ENCODE assay signal across 22 cellular contexts in genomic region chr11:113083571-113083970, GRCh38.
A peak's percentile ranks its signal among the peaks of the same experiment; 100 is the strongest.
DNase-seq lines count a peak whose midpoint lies in the region; ATAC-seq and TF ChIP-seq lines count a peak whose summit lies in the region.
"Had no signal": no experiment of that assay in that cellular context is flagged by ENCODE, and none has a peak within 500 bp of the region (broad histone marks: within the 10 kb centered on the region; RNA-seq: fewer than 3 reads in every experiment).

No MANE protein-coding gene starts in this region.

- intact Hi-C loops in esophagus muscularis mucosa (cut with DNase I), result no loop called here
- intact Hi-C loops in activated T-helper 1 cell treated with anti-CD3 and anti-CD28 coated beads, Interleukin-12 subunit alpha, Interleukin-12 subunit beta, Interleukin-2, Interleukin-4 antibody, amounts not matched to agents 30 ng/mL and 10 ng/mL and 1 ng/mL, durations not matched to agents 14 hours and 24 hours and 36 hours (cut with micrococcal nuclease), result no loop called here

- peaks cover 41% of the 10 kb centered on the region for H3K4me1 Mint-ChIP-seq in neural crest cell
- H3K4me1 Mint-ChIP-seq in activated T-helper 1 cell treated with anti-CD3 and anti-CD28 coated beads, Interleukin-12 subunit alpha, Interleukin-12 subunit beta, Interleukin-2, Interleukin-4 antibody, amounts not matched to agents 30 ng/mL and 10 ng/mL and 1 ng/mL, durations not matched to agents 14 hours and 24 hours and 36 hours (ENCODE audit: low read depth), result no peaks in the 10 kb centered on the region
- H3K4me1 Mint-ChIP-seq: CD14-positive monocyte; CD4-positive, alpha-beta memory T cell; CD4-positive, CD25-positive, alpha-beta regulatory T cell; CD8-positive, alpha-beta memory T cell had no signal

- H3K9me3 Mint-ChIP-seq in neural crest cell, result no peaks in the 10 kb centered on the region
- no peaks in the 10 kb centered on the region for H3K9me3 Mint-ChIP-seq in activated T-helper 1 cell treated with anti-CD3 and anti-CD28 coated beads, Interleukin-12 subunit alpha, Interleukin-12 subunit beta, Interleukin-2, Interleukin-4 antibody, amounts not matched to agents 30 ng/mL and 10 ng/mL and 1 ng/mL, durations not matched to agents 14 hours and 24 hours and 36 hours
- H3K9me3 Mint-ChIP-seq: CD4-positive, alpha-beta memory T cell; CD8-positive, alpha-beta memory T cell had no signal

- H3K27ac ChIP-seq in esophagus muscularis mucosa (replicated peaks in 1 of 4), result no peak overlapping the region
- H3K27ac ChIP-seq: BLaER1 had no signal

- no peaks in the 10 kb centered on the region for H3K27me3 ChIP-seq in esophagus muscularis mucosa
- H3K27me3 ChIP-seq: BE2C, BLaER1 had no signal

- no peaks in the 10 kb centered on the region for H3K9me3 ChIP-seq in esophagus muscularis mucosa
- H3K9me3 ChIP-seq: BE2C, BLaER1 had no signal

- H3K27ac Mint-ChIP-seq in neural crest cell (ENCODE audit: unreplicated experiment), result peak overlapping the region; percentile 52
- H3K27ac Mint-ChIP-seq in activated T-helper 1 cell treated with anti-CD3 and anti-CD28 coated beads, Interleukin-12 subunit alpha, Interleukin-12 subunit beta, Interleukin-2, Interleukin-4 antibody, amounts not matched to agents 30 ng/mL and 10 ng/mL and 1 ng/mL, durations not matched to agents 14 hours and 24 hours and 36 hours, result no peak overlapping the region
- H3K27ac Mint-ChIP-seq: CD14-positive monocyte; CD4-positive, alpha-beta memory T cell; CD4-positive, CD25-positive, alpha-beta regulatory T cell had no signal

- ATAC-seq in GM21529 (IDR thresholded peaks at IDR 0.05; ENCODE audit: unreplicated experiment), result no peak
- ATAC-seq: GM12878 had no signal

- no peak for TF ChIP-seq EP300 in esophagus muscularis mucosa (IDR thresholded peaks at IDR 0.05)

- no peaks in the 10 kb centered on the region for H3K27me3 Mint-ChIP-seq in neural crest cell (ENCODE audit: low read depth)
- H3K27me3 Mint-ChIP-seq in activated T-helper 1 cell treated with anti-CD3 and anti-CD28 coated beads, Interleukin-12 subunit alpha, Interleukin-12 subunit beta, Interleukin-2, Interleukin-4 antibody, amounts not matched to agents 30 ng/mL and 10 ng/mL and 1 ng/mL, durations not matched to agents 14 hours and 24 hours and 36 hours (ENCODE audit: insufficient read depth), result no peaks in the 10 kb centered on the region
- H3K27me3 Mint-ChIP-seq: CD8-positive, alpha-beta memory T cell had no signal

- H3K4me1 ChIP-seq in esophagus muscularis mucosa, result peaks cover 0 to 5% (median 0%) of the 10 kb centered on the region in 4 donors

- TF ChIP-seq CTCF in esophagus muscularis mucosa (IDR thresholded peaks at IDR 0.05) (no peak), neural crest cell (conservative IDR thresholded peaks at IDR 0.05) (no peak)

- no peaks in the 10 kb centered on the region for H3K36me3 ChIP-seq in esophagus muscularis mucosa
- H3K36me3 ChIP-seq: BE2C, BLaER1 had no signal

- H3K4me3 ChIP-seq in esophagus muscularis mucosa, result no peak overlapping the region
- H3K4me3 ChIP-seq: BLaER1, GM12878 had no signal

- no peak overlapping the region for H3K4me3 Mint-ChIP-seq in neural crest cell
- H3K4me3 Mint-ChIP-seq in activated T-helper 1 cell treated with anti-CD3 and anti-CD28 coated beads, Interleukin-12 subunit alpha, Interleukin-12 subunit beta, Interleukin-2, Interleukin-4 antibody, amounts not matched to agents 30 ng/mL and 10 ng/mL and 1 ng/mL, durations not matched to agents 14 hours and 24 hours and 36 hours, result no peak overlapping the region
- H3K4me3 Mint-ChIP-seq: CD14-positive monocyte; CD4-positive, alpha-beta memory T cell; CD4-positive, CD25-positive, alpha-beta regulatory T cell; CD8-positive, alpha-beta memory T cell had no signal

- DNase-seq in esophagus muscularis mucosa (ENCODE audit: extremely low spot score), result peak; percentile 64
- DNase-seq in neural crest cell (ENCODE audit: low read depth, low spot score), result no peak
- DNase-seq in NCI-H1105 (lab: John Stamatoyannopoulos, UW), result no peak
- no peak for DNase-seq in activated T-helper 1 cell treated with anti-CD3 and anti-CD28 coated beads, Interleukin-12 subunit alpha, Interleukin-12 subunit beta, Interleukin-2, Interleukin-4 antibody, amounts not matched to agents 30 ng/mL and 10 ng/mL and 1 ng/mL, durations not matched to agents 14 hours and 24 hours and 36 hours (ENCODE audit: low spot score)
- DNase-seq: 8988T; ACHN; BE2C; C1 segment of cervical spinal cord; CD4-positive, alpha-beta memory T cell; CD4-positive, CD25-positive, alpha-beta regulatory T cell; CD8-positive, alpha-beta memory T cell; DMS 273 treated with DMSO at 0.1 percent for 48 hours; DMS153; DMS53; DMS79; DND-41; EL; GDM1 had no signal

- TF ChIP-seq POLR2A in esophagus muscularis mucosa (IDR thresholded peaks at IDR 0.05; ENCODE audit: low read depth), result no peak

- no peaks in the 10 kb centered on the region for H3K36me3 Mint-ChIP-seq in neural crest cell (ENCODE audit: low read depth)
- H3K36me3 Mint-ChIP-seq in activated T-helper 1 cell treated with anti-CD3 and anti-CD28 coated beads, Interleukin-12 subunit alpha, Interleukin-12 subunit beta, Interleukin-2, Interleukin-4 antibody, amounts not matched to agents 30 ng/mL and 10 ng/mL and 1 ng/mL, durations not matched to agents 14 hours and 24 hours and 36 hours (ENCODE audit: low read depth), result no peaks in the 10 kb centered on the region
- H3K36me3 Mint-ChIP-seq: CD14-positive monocyte; CD4-positive, alpha-beta memory T cell; CD4-positive, CD25-positive, alpha-beta regulatory T cell; CD8-positive, alpha-beta memory T cell had no signal

- 73% methylated on average over 3 of the region's 3 CpGs for WGBS in esophagus muscularis mucosa
